12 cellular contexts compared by ENCODE assay signal in genomic region chr2:20212459-20212870, GRCh38. TPM values are rescaled to one million over a fixed set of nuclear protein-coding genes. Genes with fewer than 3 reads are reported as not detected.
DNase-seq lines count a peak whose midpoint lies in the region; ATAC-seq and TF ChIP-seq lines count a peak whose summit lies in the region.
"Had no signal": no experiment of that assay in that cellular context is flagged by ENCODE, and none has a peak within 500 bp of the region (broad histone marks: within the 10 kb centered on the region; RNA-seq: fewer than 3 reads in every experiment).

No MANE protein-coding gene starts in this region.

- no TSS peak for BruUV-seq in IMR-90 (replicated peaks; lab: Mats Ljungman, UMichigan)

- peak overlapping the region; percentile 38 for H2AFZ ChIP-seq in IMR-90 (replicated peaks; ENCODE audit: low read length, poor library complexity)

- no peak overlapping the region for H3K56ac ChIP-seq in IMR-90 (ENCODE audit: extremely low read depth, insufficient read depth, low read length)

- POLR2A ChIA-PET in IMR-90 (lab: Charles Lee; ENCODE audit: unreplicated experiment), result no interaction called here
- POLR2A ChIA-PET in activated CD4-positive, alpha-beta memory T cell treated with anti-CD3 and anti-CD28 coated beads for 36 hours (lab: Charles Lee), result no interaction called here

- H3K27ac Mint-ChIP-seq in endodermal cell, result peak overlapping the region; percentile 20
- no peak overlapping the region for H3K27ac Mint-ChIP-seq in activated CD4-positive, alpha-beta memory T cell treated with anti-CD3 and anti-CD28 coated beads for 36 hours
- H3K27ac Mint-ChIP-seq: stimulated activated naive CD8-positive, alpha-beta T cell treated with anti-CD3 and anti-CD28 coated beads, Interleukin-15, Interleukin-2, amounts not matched to agents 100 ng/mL and 50 ng/mL, for 24 hours had no signal

- H3K27me3 ChIP-seq in IMR-90 (ENCODE audit: control insufficient read depth, insufficient read depth, low read length) (no peaks in the 10 kb centered on the region), endodermal cell (ENCODE audit: control insufficient read depth, insufficient read depth, low read length, poor library complexity, severe bottlenecking) (no peaks in the 10 kb centered on the region), esophagus muscularis mucosa (no peaks in the 10 kb centered on the region)
- H3K27me3 ChIP-seq: ascending aorta, heart right ventricle had no signal

- intact Hi-C loops in IMR-90 (cut with micrococcal nuclease), result no loop called here
- intact Hi-C loops in activated CD4-positive, alpha-beta memory T cell treated with anti-CD3 and anti-CD28 coated beads for 36 hours (cut with micrococcal nuclease), result no loop called here
- intact Hi-C loops in esophagus muscularis mucosa (cut with DNase I), result no loop called here

- H3K4me1 Mint-ChIP-seq in endodermal cell, result peaks cover 42% of the 10 kb centered on the region
- H3K4me1 Mint-ChIP-seq in activated CD4-positive, alpha-beta memory T cell treated with anti-CD3 and anti-CD28 coated beads for 36 hours (ENCODE audit: low read depth), result no peaks in the 10 kb centered on the region

- H3K27ac ChIP-seq in IMR-90 (ENCODE audit: insufficient read depth, low read length), result no peak overlapping the region
- H3K27ac ChIP-seq in endodermal cell (ENCODE audit: low read depth, low read length), result no peak overlapping the region
- H3K27ac ChIP-seq in esophagus muscularis mucosa (replicated peaks in 1 of 4), result no peak overlapping the region
- H3K27ac ChIP-seq: ascending aorta, heart right ventricle had no signal

- H3K4me3 Mint-ChIP-seq in endodermal cell, result no peak overlapping the region
- H3K4me3 Mint-ChIP-seq in activated CD4-positive, alpha-beta memory T cell treated with anti-CD3 and anti-CD28 coated beads for 36 hours, result no peak overlapping the region
- H3K4me3 Mint-ChIP-seq: stimulated activated naive CD8-positive, alpha-beta T cell treated with anti-CD3 and anti-CD28 coated beads, Interleukin-15, Interleukin-2, amounts not matched to agents 100 ng/mL and 50 ng/mL, for 24 hours had no signal

- peak overlapping the region; percentile 11; the same call in 1 of the 2 replicates for H3K4me2 ChIP-seq in IMR-90 (ENCODE audit: low read depth, low read length)

- no peaks in the 10 kb centered on the region for H3K36me3 Mint-ChIP-seq in endodermal cell (ENCODE audit: low read depth)
- H3K36me3 Mint-ChIP-seq in activated CD4-positive, alpha-beta memory T cell treated with anti-CD3 and anti-CD28 coated beads for 36 hours, result no peaks in the 10 kb centered on the region

- peak overlapping the region; percentile 66 for H4K91ac ChIP-seq in IMR-90 (ENCODE audit: insufficient read depth, low read depth, low read length)

- H4K5ac ChIP-seq in IMR-90 (ENCODE audit: low read depth, low read length), result peak overlapping the region; percentile 91

- CTCF ChIA-PET in IMR-90 (lab: Yijun Ruan, JAX), result no interaction called here
- CTCF ChIA-PET in activated CD4-positive, alpha-beta memory T cell treated with anti-CD3 and anti-CD28 coated beads for 36 hours (lab: Charles Lee), result interaction anchor here (0.9 kb wide), 1 partner anchor 257 kb away, joined by 3 read pairs; no protein-coding TSS in a partner anchor

- H2BK120ac ChIP-seq in IMR-90 (ENCODE audit: low read depth, low read length), result peak overlapping the region; percentile 66

- 0 out of 2 replicates have a peak overlapping the region, but pooled peaks have one; percentile 32 for H3K9ac ChIP-seq in IMR-90 (ENCODE audit: low read depth, low read length)
- H3K9ac ChIP-seq in endodermal cell (ENCODE audit: extremely low read depth, low read length, poor library complexity, severe bottlenecking), result no peak overlapping the region

- no peak for TF ChIP-seq EP300 in esophagus muscularis mucosa (IDR thresholded peaks at IDR 0.05)

- peaks cover 0 to 15% of the 10 kb centered on the region in 2 experiments; a peak in 2 of 4 replicates for H3K79me1 ChIP-seq in IMR-90 (ENCODE audit: low read depth in 1 of 2, low read length in 2 of 2)

- dilution Hi-C loops in IMR-90 (cut with HindIII; ENCODE audit: low sequenced_read_pairs, unreplicated experiment), result no loop called here

- no peaks in the 10 kb centered on the region for H3K36me3 ChIP-seq in IMR-90 (ENCODE audit: control insufficient read depth, insufficient read depth, low read length)
- H3K36me3 ChIP-seq in endodermal cell (ENCODE audit: control insufficient read depth, insufficient read depth, low read length), result no peaks in the 10 kb centered on the region
- H3K36me3 ChIP-seq in esophagus muscularis mucosa, result no peaks in the 10 kb centered on the region
- H3K36me3 ChIP-seq: ascending aorta, heart right ventricle had no signal

- peak overlapping the region; percentile 76 for H3K4ac ChIP-seq in IMR-90 (ENCODE audit: low read depth, low read length)

- H3K9me3 ChIP-seq in IMR-90 (ENCODE audit: control insufficient read depth, insufficient read depth, low read length) (no peaks in the 10 kb centered on the region), endodermal cell (ENCODE audit: control insufficient read depth, low read length) (no peaks in the 10 kb centered on the region), esophagus muscularis mucosa (no peaks in the 10 kb centered on the region)
- H3K9me3 ChIP-seq: ascending aorta, heart right ventricle had no signal

- H4K20me1 ChIP-seq in IMR-90 (ENCODE audit: insufficient read depth, low read length), result 0 out of 2 replicates have a peak, but pooled peaks cover 3% of the 10 kb centered on the region

- H4K8ac ChIP-seq in IMR-90 (ENCODE audit: low read depth in 2 of 2, low read length in 2 of 2), result peak overlapping the region; percentile 87 to 90

- ATAC-seq in GM18907 (IDR thresholded peaks at IDR 0.05; ENCODE audit: unreplicated experiment) (peak; percentile 33), IMR-90 (ENCODE audit: low read depth) (peak; percentile 61), GM19467 (IDR thresholded peaks at IDR 0.05; ENCODE audit: unreplicated experiment) (no peak)

- H3K18ac ChIP-seq in IMR-90 (ENCODE audit: low read depth, low read length), result peak overlapping the region; percentile 11

- in situ Hi-C loops in IMR-90 (cut with MboI; ENCODE audit: low sequenced_read_pairs), result no loop called here

- H2BK20ac ChIP-seq in IMR-90 (ENCODE audit: low read depth, low read length), result 0 out of 2 replicates have a peak overlapping the region, but pooled peaks have one; percentile 34

- H3K4me1 ChIP-seq in IMR-90 (ENCODE audit: control insufficient read depth, insufficient read depth, low read length), result peaks cover 16% of the 10 kb centered on the region
- peaks cover 36% of the 10 kb centered on the region for H3K4me1 ChIP-seq in endodermal cell (ENCODE audit: control insufficient read depth, insufficient read depth, low read length)
- no peaks in the 10 kb centered on the region for H3K4me1 ChIP-seq in esophagus muscularis mucosa
- H3K4me1 ChIP-seq: ascending aorta had no signal

- peak overlapping the region; percentile 1 for H2BK5ac ChIP-seq in IMR-90 (ENCODE audit: low read depth, low read length, poor library complexity, severe bottlenecking)

- WGBS in IMR-90 (ENCODE audit: extremely low coverage in 2 of 2, insufficient read length in 1 of 2), 2 experiments, result 20% methylated on average over 1 of the region's 11 CpGs; no CpG with 5 or more reads in 1 of the 2 experiments
- WGBS in endodermal cell (ENCODE audit: insufficient coverage in 1 of 2, insufficient read length in 1 of 2), 2 experiments, result 43 to 87% methylated on average over 4 to 11 of the region's 11 CpGs
- 48% methylated on average over 4 of the region's 11 CpGs for WGBS in esophagus muscularis mucosa

- peak overlapping the region; percentile 82; the same call in 1 of the 2 replicates for H2AK5ac ChIP-seq in IMR-90 (ENCODE audit: low read depth, low read length)

- DNase-seq in IMR-90 (peak; percentile 51), endodermal cell (peak; percentile 62), retina (peak; percentile 60), cerebellar nuclear complex (lab: John Stamatoyannopoulos, UW) (no peak), esophagus muscularis mucosa (ENCODE audit: extremely low spot score) (no peak)
- no peak for DNase-seq in activated CD4-positive, alpha-beta memory T cell treated with anti-CD3 and anti-CD28 coated beads for 36 hours
- DNase-seq: heart right ventricle, NCI-H2081 treated with DMSO at 0.1 percent for 48 hours had no signal

- H2BK15ac ChIP-seq in IMR-90 (ENCODE audit: low read depth, low read length), result peak overlapping the region; percentile 28; the same call in 1 of the 3 replicates

- 0 out of 2 replicates have a peak overlapping the region, but pooled peaks have one; percentile 23 for H3K23ac ChIP-seq in IMR-90 (ENCODE audit: low read depth, low read length)

- TF ChIP-seq CTCF in IMR-90 (conservative IDR thresholded peaks at IDR 0.05; ENCODE audit: low read depth, low read length) (no peak), endodermal cell (conservative IDR thresholded peaks at IDR 0.05) (no peak), esophagus muscularis mucosa (IDR thresholded peaks at IDR 0.05) (no peak)

- TF ChIP-seq RAD21 in IMR-90 (IDR thresholded peaks at IDR 0.05; ENCODE audit: low read length), result no peak

- no peaks in the 10 kb centered on the region for H3K9me3 Mint-ChIP-seq in endodermal cell
- no peaks in the 10 kb centered on the region for H3K9me3 Mint-ChIP-seq in activated CD4-positive, alpha-beta memory T cell treated with anti-CD3 and anti-CD28 coated beads for 36 hours
- H3K9me3 Mint-ChIP-seq: stimulated activated naive CD8-positive, alpha-beta T cell treated with anti-CD3 and anti-CD28 coated beads, Interleukin-15, Interleukin-2, amounts not matched to agents 100 ng/mL and 50 ng/mL, for 24 hours had no signal

- TF ChIP-seq POLR2A in IMR-90 (IDR thresholded peaks at IDR 0.05; ENCODE audit: low read depth, low read length), result no peak
- no peak for TF ChIP-seq POLR2A in esophagus muscularis mucosa (IDR thresholded peaks at IDR 0.05; ENCODE audit: low read depth)

- H3K27me3 Mint-ChIP-seq in endodermal cell (ENCODE audit: insufficient read depth), result no peaks in the 10 kb centered on the region
- H3K27me3 Mint-ChIP-seq in activated CD4-positive, alpha-beta memory T cell treated with anti-CD3 and anti-CD28 coated beads for 36 hours, result no peaks in the 10 kb centered on the region
- H3K27me3 Mint-ChIP-seq: stimulated activated naive CD8-positive, alpha-beta T cell treated with anti-CD3 and anti-CD28 coated beads, Interleukin-15, Interleukin-2, amounts not matched to agents 100 ng/mL and 50 ng/mL, for 24 hours had no signal

- peak overlapping the region; percentile 90 for H2AK9ac ChIP-seq in IMR-90 (replicated peaks; ENCODE audit: low read depth, low read length, poor library complexity)

- H3K4me3 ChIP-seq in IMR-90 (ENCODE audit: insufficient read depth, low read depth, low read length) (no peak overlapping the region), endodermal cell (ENCODE audit: low read length) (no peak overlapping the region), esophagus muscularis mucosa (no peak overlapping the region)
- H3K4me3 ChIP-seq: ascending aorta, heart right ventricle had no signal

- H3K14ac ChIP-seq in IMR-90 (replicated peaks; ENCODE audit: low read depth, low read length), result peak overlapping the region; percentile 58; the same call in 1 of the 2 replicates

- H3K9me1 ChIP-seq in IMR-90 (ENCODE audit: insufficient read depth, low read length), result peaks cover 5% of the 10 kb centered on the region; the same call in 1 of the 2 replicates

RNA-seq across cellular contexts. Expression of gene SDC1, which starts 12.5 kb away (rescaled TPM):
- total RNA-seq in IMR-90 (2012; rRNA removed) (22.0 and 23.6 TPM in 2 replicates), endodermal cell (10 to 100 TPM; 12.7 to 19.2 TPM), esophagus muscularis mucosa (1 to 10 TPM in 1 of 4 donors, under 1 TPM in 3; 0.33 to 1.6 (median 0.47) TPM)
- polyA plus RNA-seq in IMR-90 (2012; rRNA removed), result 28.3 and 38.8 TPM in 2 replicates
- 21.6 and 39.0 TPM in 2 replicates for polyA plus RNA-seq in IMR-90 (2012; cell fraction: cytosol; rRNA removed)
- polyA plus RNA-seq in IMR-90 (2012; cell fraction: nucleus; rRNA removed; ENCODE audit: low replicate concordance), result 9.4 and 21.6 TPM in 2 replicates
- 36.9 TPM for polyA plus RNA-seq in endodermal cell (2013, experiment 1 of 2)
- polyA plus RNA-seq in endodermal cell (2013, experiment 2 of 2), result 39.5 TPM
- under 1 TPM in 1 of 2 experiments, not detected in 1; 0.12 TPM for total RNA-seq in activated CD4-positive, alpha-beta memory T cell treated with anti-CD3 and anti-CD28 coated beads for 36 hours

Comparison
In these comparisons a context has a peak if more than half of its experiments do, and no peak if none do; other contexts are left out.
1. DNase-seq: peak in IMR-90 (single experiment), endodermal cell (single experiment) and retina (single experiment); none in activated CD4-positive, alpha-beta memory T cell treated with anti-CD3 and anti-CD28 coated beads for 36 hours (single experiment), cerebellar nuclear complex (0 of 2) and esophagus muscularis mucosa (single experiment).